Comparison of ENCODE assay signal across 14 cellular contexts in genomic region chr12:124557518-124558223, GRCh38. TPM values are rescaled to one million over a fixed set of nuclear protein-coding genes. Genes with fewer than 3 reads are reported as not detected.
DNase-seq lines count a peak whose midpoint lies in the region; ATAC-seq, FAIRE-seq and TF ChIP-seq lines count a peak whose summit lies in the region.
"Had no signal": no experiment of that assay in that cellular context is flagged by ENCODE, and none has a peak within 500 bp of the region (broad histone marks: within the 10 kb centered on the region; RNA-seq: fewer than 3 reads in every experiment).

No MANE protein-coding gene starts in this region.

- ATAC-seq in pancreas = peak in 3 of 4 donors; percentile 12 to 53 (median 41)
- ATAC-seq: activated CD8-positive, alpha-beta T cell treated with anti-CD3 and anti-CD28 coated beads, Interleukin-2, amount 10 ng/mL, durations not matched to agents 7 days and 5 days; activated naive CD4-positive, alpha-beta T cell treated with anti-CD3 and anti-CD28 coated beads, Interleukin-2, amount 50 U/mL, for 72 hours had no signal

- H3K27me3 ChIP-seq in endocrine pancreas (ENCODE audit: control insufficient read depth, insufficient read depth, low read length) (no peaks in the 10 kb centered on the region), pancreas (no peaks in the 10 kb centered on the region), uterus (no peaks in the 10 kb centered on the region)
- H3K27me3 ChIP-seq: tibial nerve had no signal

- TF ChIP-seq CTCF in pancreas (IDR thresholded peaks at IDR 0.05) = no peak
- TF ChIP-seq CTCF in uterus (IDR thresholded peaks at IDR 0.05) = no peak

- no peak for TF ChIP-seq POLR2A in uterus (IDR thresholded peaks at IDR 0.05)

- H3K9ac ChIP-seq in endocrine pancreas (ENCODE audit: control insufficient read depth, insufficient read depth, low read length) = peak overlapping the region; percentile 47
- H3K9ac ChIP-seq: parathyroid adenoma had no signal

- peak; percentile 24 for DNase-seq in COLO668 (lab: John Stamatoyannopoulos, UW; ENCODE audit: unreplicated experiment)
- peak; percentile 81 for DNase-seq in NCI-H2171 treated with DMSO at 0.1 percent for 48 hours (lab: John Stamatoyannopoulos, UW)
- peak in 1 of 6 donors; percentile 64 for DNase-seq in pancreas
- no peak for DNase-seq in uterus
- DNase-seq in pons (ENCODE audit: low spot score) = no peak
- DNase-seq in activated T-cell treated with anti-CD3 and anti-CD28 coated beads, Interleukin-2, amount 50 U/mL, for 1 hour = no peak
- DNase-seq in activated T-cell treated with anti-CD3 and anti-CD28 coated beads for 4 hours = no peak
- DNase-seq: activated CD8-positive, alpha-beta T cell treated with anti-CD3 and anti-CD28 coated beads, Interleukin-2, amount 10 ng/mL, durations not matched to agents 7 days and 5 days; foreskin fibroblast had no signal

- WGBS in pancreas, 2 donors = 76 to 80% methylated on average over 15 of the region's 15 CpGs

- H3K4me3 ChIP-seq in endocrine pancreas (ENCODE audit: control insufficient read depth, insufficient read depth, low read length) (no peak overlapping the region), pancreas (no peak overlapping the region), uterus (no peak overlapping the region)
- H3K4me3 ChIP-seq: coronary artery, tibial nerve had no signal

- H3K36me3 ChIP-seq in endocrine pancreas (ENCODE audit: control insufficient read depth, insufficient read depth, low read length) (no peaks in the 10 kb centered on the region), pancreas (no peaks in the 10 kb centered on the region), uterus (no peaks in the 10 kb centered on the region)

- no peaks in the 10 kb centered on the region for H3K4me1 ChIP-seq in endocrine pancreas (ENCODE audit: control insufficient read depth, insufficient read depth, low read length)
- H3K4me1 ChIP-seq in pancreas = no peaks in the 10 kb centered on the region
- H3K4me1 ChIP-seq in uterus = peaks cover 0 to 18% of the 10 kb centered on the region in 2 donors

- intact Hi-C loops in pancreas (cut with DNase I) = no loop called here
- intact Hi-C loops in uterus (cut with DNase I; ENCODE audit: low total_unique reads) = loop anchor here (10.0 kb wide), 1 partner anchor 493 kb away; no protein-coding TSS in a partner anchor

- no peak overlapping the region for H3K27ac ChIP-seq in pancreas
- H3K27ac ChIP-seq in uterus = peak overlapping the region in 1 of 2 donors; percentile 11
- H3K27ac ChIP-seq: coronary artery, parathyroid adenoma had no signal

- H3K9me3 ChIP-seq in endocrine pancreas (ENCODE audit: control insufficient read depth, low read length) (no peaks in the 10 kb centered on the region), pancreas (no peaks in the 10 kb centered on the region), uterus (no peaks in the 10 kb centered on the region)
- H3K9me3 ChIP-seq: tibial nerve had no signal

- FAIRE-seq in pancreas (lab: Jason Lieb, UNC) = no peak

RNA-seq across cellular contexts. Expression of gene NCOR2, which starts 9.7 kb away (rescaled TPM):
- total RNA-seq in pancreas = 100 to 1,000 TPM in 3 of 6 donors, 10 to 100 TPM in 3; 97.7 to 148 (median 101) TPM
- polyA plus RNA-seq in pancreas = 10 to 100 TPM; 49.6 to 91.6 TPM
- 100 to 1,000 TPM in 2 of 4 donors, 10 to 100 TPM in 2; 65.1 to 436 (median 102) TPM for total RNA-seq in uterus

Comparison
In these comparisons a context has a peak if more than half of its experiments do, and no peak if none do; other contexts are left out.
1. DNase-seq: peak in COLO668 (single experiment) and NCI-H2171 treated with DMSO at 0.1 percent for 48 hours (single experiment); none in uterus (0 of 2), pons (single experiment), activated T-cell treated with anti-CD3 and anti-CD28 coated beads, Interleukin-2, amount 50 U/mL, for 1 hour (single experiment) and activated T-cell treated with anti-CD3 and anti-CD28 coated beads for 4 hours (single experiment).